21 cellular contexts compared by ENCODE assay signal in the genomic region with DNA sequence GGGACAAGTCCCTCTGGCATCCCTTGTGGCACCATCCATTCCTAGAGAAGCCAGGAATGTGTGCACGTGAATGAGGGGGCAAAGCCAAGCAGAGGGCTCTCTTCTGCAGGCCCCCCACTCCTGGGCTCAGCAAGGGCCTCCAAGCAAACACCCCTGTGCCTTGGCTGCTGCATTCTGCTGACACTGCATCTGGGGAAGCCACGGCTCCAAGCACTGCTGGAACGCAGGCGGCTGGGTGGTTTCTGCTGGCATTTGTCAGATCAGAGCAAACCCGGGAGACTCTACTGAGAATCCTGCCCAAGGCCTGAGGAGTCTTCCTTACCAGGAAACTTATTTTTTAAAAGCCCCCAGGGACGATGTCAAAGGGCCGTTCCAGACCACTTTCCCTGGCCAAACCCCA. TPM values are rescaled to one million over a fixed set of nuclear protein-coding genes. Genes with fewer than 3 reads are reported as not detected.
A peak's percentile ranks its signal among the peaks of the same experiment; 100 is the strongest.
DNase-seq lines count a peak whose midpoint lies in the region; ATAC-seq and TF ChIP-seq lines count a peak whose summit lies in the region.
"Had no signal": no experiment of that assay in that cellular context is flagged by ENCODE, and none has a peak within 500 bp of the region (broad histone marks: within the 10 kb centered on the region; RNA-seq: fewer than 3 reads in every experiment).

No MANE protein-coding gene starts in this region.

- TF ChIP-seq POLR2A in heart left ventricle (IDR thresholded peaks at IDR 0.05) (no peak), uterus (IDR thresholded peaks at IDR 0.05) (no peak)

- H3K4me1 Mint-ChIP-seq in mesothelial cell of epicardium: peaks cover 12% of the 10 kb centered on the region

- peak overlapping the region; percentile 19 for H3K9ac ChIP-seq in rectal smooth muscle tissue (ENCODE audit: low read length)

- no peaks in the 10 kb centered on the region for H3K27me3 Mint-ChIP-seq in mesothelial cell of epicardium (ENCODE audit: low read depth)
- H3K27me3 Mint-ChIP-seq: activated CD4-positive, alpha-beta memory T cell treated with anti-CD3 and anti-CD28 coated beads for 36 hours; CD4-positive, alpha-beta T cell had no signal

- intact Hi-C loops in heart left ventricle (cut with DNase I): no loop called here
- intact Hi-C loops in Right ventricle myocardium superior (cut with DNase I): no loop called here
- intact Hi-C loops in uterus (cut with DNase I; ENCODE audit: low total_unique reads): no loop called here

- H3K36me3 ChIP-seq in heart left ventricle (peaks cover 0 to 18% (median 8%) of the 10 kb centered on the region in 9 donors), right atrium auricular region (peaks cover 15% of the 10 kb centered on the region), rectal smooth muscle tissue (ENCODE audit: control insufficient read depth, insufficient read depth, low read length) (peaks cover 6% of the 10 kb centered on the region), uterus (no peaks in the 10 kb centered on the region)

- TF ChIP-seq CTCF in heart left ventricle (IDR thresholded peaks at IDR 0.05) (no peak), right atrium auricular region (IDR thresholded peaks at IDR 0.05) (no peak), uterus (IDR thresholded peaks at IDR 0.05) (no peak), mesothelial cell of epicardium (IDR thresholded peaks at IDR 0.05; ENCODE audit: unreplicated experiment) (no peak)

- WGBS in heart left ventricle, 4 donors: 58 to 66% (median 64%) methylated on average over 5 to 7 of the region's 7 CpGs

- no peak overlapping the region for H3K4me3 Mint-ChIP-seq in mesothelial cell of epicardium
- H3K4me3 Mint-ChIP-seq: activated CD4-positive, alpha-beta memory T cell treated with anti-CD3 and anti-CD28 coated beads for 36 hours; activated T-cell treated with anti-CD3 and anti-CD28 coated beads, Interleukin-2, amount 50 U/mL, for 72 hours; CD4-positive, alpha-beta T cell; GM23338 had no signal

- H3K9me3 ChIP-seq in heart left ventricle (no peaks in the 10 kb centered on the region), right atrium auricular region (no peaks in the 10 kb centered on the region), uterus (no peaks in the 10 kb centered on the region)

- H3K4me3 ChIP-seq in heart left ventricle (no peak overlapping the region), right atrium auricular region (no peak overlapping the region), rectal smooth muscle tissue (ENCODE audit: low read length) (peak overlapping the region; percentile 44), uterus (no peak overlapping the region)
- H3K4me3 ChIP-seq: GM23338 had no signal

- H3K27ac Mint-ChIP-seq in mesothelial cell of epicardium: no peak overlapping the region
- H3K27ac Mint-ChIP-seq: activated CD4-positive, alpha-beta memory T cell treated with anti-CD3 and anti-CD28 coated beads for 36 hours; activated T-cell treated with anti-CD3 and anti-CD28 coated beads, Interleukin-2, amount 50 U/mL, for 72 hours; CD4-positive, alpha-beta T cell; GM23338 had no signal

- H3K9me3 Mint-ChIP-seq in mesothelial cell of epicardium: no peaks in the 10 kb centered on the region
- H3K9me3 Mint-ChIP-seq: activated CD4-positive, alpha-beta memory T cell treated with anti-CD3 and anti-CD28 coated beads for 36 hours; activated T-cell treated with anti-CD3 and anti-CD28 coated beads, Interleukin-2, amount 50 U/mL, for 72 hours; CD4-positive, alpha-beta T cell; GM23338 had no signal

- DNase-seq in heart left ventricle (no peak), Right ventricle myocardium superior (no peak), right atrium auricular region (ENCODE audit: low spot score) (no peak), uterus (no peak), NCI-H748 treated with DMSO at 0.1 percent for 48 hours (lab: John Stamatoyannopoulos, UW) (no peak), mesothelial cell of epicardium (ENCODE audit: low spot score in 2 of 2, unreplicated experiment in 2 of 2) (no peak)
- DNase-seq: activated CD4-positive, alpha-beta memory T cell treated with anti-CD3 and anti-CD28 coated beads for 36 hours; activated T-cell treated with anti-CD3 and anti-CD28 coated beads, Interleukin-2, amount 50 U/mL, for 72 hours; CD4-positive, alpha-beta T cell; cerebellar nuclear complex; EL; foreskin melanocyte; mammary epithelial cell; NCI-H1694; NCI-H524 treated with DMSO at 0.1 percent for 48 hours; OCI-M1 had no signal

- ATAC-seq in heart left ventricle (no peak), Right ventricle myocardium superior (ENCODE audit: poor library complexity) (no peak), GM19452 (IDR thresholded peaks at IDR 0.05; ENCODE audit: unreplicated experiment) (no peak)
- ATAC-seq: activated T-cell treated with anti-CD3 and anti-CD28 coated beads, Interleukin-2, amount 50 U/mL, for 72 hours; GM23338 had no signal

- peaks cover 2% of the 10 kb centered on the region for H3K36me3 Mint-ChIP-seq in mesothelial cell of epicardium
- H3K36me3 Mint-ChIP-seq: activated CD4-positive, alpha-beta memory T cell treated with anti-CD3 and anti-CD28 coated beads for 36 hours had no signal

- H3K27me3 ChIP-seq in heart left ventricle (no peaks in the 10 kb centered on the region), right atrium auricular region (no peaks in the 10 kb centered on the region), rectal smooth muscle tissue (ENCODE audit: control insufficient read depth, insufficient read depth, low read length) (no peaks in the 10 kb centered on the region), uterus (no peaks in the 10 kb centered on the region)

- H3K27ac ChIP-seq in heart left ventricle (peak overlapping the region; percentile 19 to 81 (median 70)), right atrium auricular region (peak overlapping the region; percentile 31 to 64), rectal smooth muscle tissue (ENCODE audit: low read depth, low read length) (peak overlapping the region; percentile 64), uterus (peak overlapping the region; percentile 77 to 82)

- H3K4me1 ChIP-seq in heart left ventricle (peaks cover 24 to 76% (median 64%) of the 10 kb centered on the region in 12 donors), right atrium auricular region (peaks cover 0 to 66% of the 10 kb centered on the region in 2 donors), rectal smooth muscle tissue (ENCODE audit: control insufficient read depth, insufficient read depth, low read length) (peaks cover 34% of the 10 kb centered on the region), uterus (peaks cover 38 to 46% of the 10 kb centered on the region in 2 donors)

RNA-seq across cellular contexts. Expression of gene ATP6V0D1, which starts 23.3 kb away (rescaled TPM):
- 100 to 1,000 TPM in 3 of 9 donors, 10 to 100 TPM in 6; 52.7 to 141 (median 68.5) TPM for total RNA-seq in heart left ventricle
- 100 to 1,000 TPM in 1 of 2 donors, 10 to 100 TPM in 1; 18.6 to 104 TPM for polyA plus RNA-seq in heart left ventricle
- 59.9 TPM for total RNA-seq in Right ventricle myocardium superior
- total RNA-seq in right atrium auricular region: 10 to 100 TPM; 79.7 to 95.7 TPM
- total RNA-seq in uterus: 100 to 1,000 TPM in 2 of 4 donors, 10 to 100 TPM in 2; 67.4 to 243 (median 100) TPM
- total RNA-seq in mesothelial cell of epicardium: 50.9 to 53.7 TPM (median 53.2 TPM) in 3 replicates

RNA-seq across cellular contexts. Expression of gene AGRP, which starts 25.7 kb away (rescaled TPM):
- total RNA-seq in heart left ventricle (not detected), Right ventricle myocardium superior (not detected), right atrium auricular region (not detected), uterus (not detected), mesothelial cell of epicardium (not detected in 3 replicates)
- not detected for polyA plus RNA-seq in heart left ventricle
- total RNA-seq: activated CD4-positive, alpha-beta memory T cell treated with anti-CD3 and anti-CD28 coated beads for 36 hours; activated T-cell treated with anti-CD3 and anti-CD28 coated beads, Interleukin-2, amount 50 U/mL, for 72 hours; CD4-positive, alpha-beta T cell; GM23338; M059J; mammary epithelial cell; temporal lobe had no signal
- polyA plus RNA-seq: GM23338, mammary epithelial cell had no signal

RNA-seq across cellular contexts. Expression of gene HSD11B2, which starts 26.7 kb away (rescaled TPM):
- total RNA-seq in heart left ventricle (under 1 TPM in 8 of 9 donors, not detected in 1; 0.32 to 1.00 (median 0.59) TPM), Right ventricle myocardium superior (0.89 TPM), right atrium auricular region (not detected), uterus (10 to 100 TPM in 2 of 4 donors, 1 to 10 TPM in 2; 1.2 to 82.1 (median 9.7) TPM), mesothelial cell of epicardium (3.0 to 4.1 TPM (median 3.7 TPM) in 3 replicates)
- under 1 TPM; 0.15 to 0.26 TPM for polyA plus RNA-seq in heart left ventricle
- total RNA-seq: CD4-positive, alpha-beta T cell; temporal lobe had no signal

RNA-seq across cellular contexts. Expression of gene ZDHHC1, which starts 41.3 kb away (rescaled TPM):
- total RNA-seq in heart left ventricle (10 to 100 TPM in 1 of 9 donors, 1 to 10 TPM in 8; 3.5 to 11.6 (median 5.4) TPM), Right ventricle myocardium superior (3.4 TPM), right atrium auricular region (10 to 100 TPM in 1 of 2 donors, 1 to 10 TPM in 1; 8.9 to 11.8 TPM), uterus (10 to 100 TPM; 14.7 to 30.6 (median 25.6) TPM), mesothelial cell of epicardium (14.5 to 16.7 TPM (median 15.4 TPM) in 3 replicates)
- 1 to 10 TPM; 2.7 to 5.1 TPM for polyA plus RNA-seq in heart left ventricle
